ENCODE assay signal across 20 cellular contexts in the genomic region with DNA sequence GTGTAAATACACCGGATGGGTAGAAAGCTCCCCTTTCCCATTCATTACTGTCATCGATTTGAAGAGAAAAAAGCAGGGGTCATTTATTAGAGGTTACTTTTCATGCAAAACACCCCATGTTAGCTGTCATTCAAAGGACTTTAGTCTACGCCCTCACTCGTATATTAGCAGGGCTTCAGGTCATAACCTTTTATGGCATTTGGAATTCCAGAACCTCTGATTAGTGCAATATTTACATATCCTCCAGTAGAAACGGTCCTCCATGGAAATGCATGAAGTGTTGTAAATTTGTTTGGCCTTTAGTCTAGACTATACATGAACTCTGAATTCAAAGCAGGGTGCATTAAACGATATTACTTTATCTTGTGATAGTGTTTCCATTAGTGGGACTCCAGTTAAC.
"Had no signal": no experiment of that assay in that cellular context is flagged by ENCODE, and none has a peak within 500 bp of the region (broad histone marks: within the 10 kb centered on the region; RNA-seq: fewer than 3 reads in every experiment).

No MANE protein-coding gene starts in this region.

- H3K4me3 ChIP-seq: gastrocnemius medialis, lower lobe of right lung, stomach, thyroid gland had no signal

- H3K27me3 ChIP-seq: gastrocnemius medialis, stomach, thyroid gland had no signal

- H3K9me3 ChIP-seq: gastrocnemius medialis, lower lobe of right lung, stomach, thyroid gland had no signal

- H3K4me1 ChIP-seq: gastrocnemius medialis, lower lobe of right lung, parathyroid adenoma, thyroid gland had no signal

- H3K9ac ChIP-seq: parathyroid adenoma had no signal

- H3K79me2 ChIP-seq: parathyroid adenoma had no signal

- H2AFZ ChIP-seq: parathyroid adenoma had no signal

- DNase-seq: effector CD4-positive, alpha-beta T cell; foreskin fibroblast; gastrocnemius medialis; islet precursor cell; kidney glomerular epithelial cell; left colon; left ventricle myocardium superior; lower lobe of right lung; natural killer cell; stimulated activated CD4-positive, alpha-beta T cell treated with anti-CD3 and anti-CD28 coated beads, Interleukin-2, amount 100 ng/mL, for 24 hours; stimulated activated CD4-positive, alpha-beta T cell treated with anti-CD3 and anti-CD28 coated beads, Interleukin-4, amount 100 ng/mL, for 24 hours; stimulated activated naive CD4-positive, alpha-beta T cell treated with Interleukin-2 at 50 U/mL for 16 hours; stomach; trophoblast cell had no signal

- H3K36me3 ChIP-seq: gastrocnemius medialis, lower lobe of right lung, stomach, thyroid gland had no signal

- H3K27ac ChIP-seq: dorsolateral prefrontal cortex, gastrocnemius medialis, lower lobe of right lung, parathyroid adenoma, stomach, thyroid gland had no signal

- ATAC-seq: esophagus mucosa; gastrocnemius medialis; left colon; left ventricle myocardium superior; lower lobe of right lung; natural killer cell; sciatic nerve; stimulated activated effector memory CD8-positive, alpha-beta T cell treated with anti-CD3 and anti-CD28 coated beads, Interleukin-12 subunit alpha, Interleukin-12 subunit beta, amount 100 ng/mL, for 72 hours had no signal
